ENCODE assay signal across 8 cellular contexts in genomic region chr5:75681125-75681830, GRCh38. TPM values are rescaled to one million over a fixed set of nuclear protein-coding genes. Genes with fewer than 3 reads are reported as not detected.
DNase-seq lines count a peak whose midpoint lies in the region; ATAC-seq and TF ChIP-seq lines count a peak whose summit lies in the region.

No MANE protein-coding gene starts in this region.

- 7 to 32% methylated on average over 2 of the region's 2 CpGs for WGBS in gastroesophageal sphincter (ENCODE audit: low coverage in 1 of 2), 2 donors
- WGBS in spleen, 5 donors, result 39 to 52% (median 48%) methylated on average over 2 of the region's 2 CpGs

- H3K36me3 Mint-ChIP-seq in T-helper 17 cell (ENCODE audit: low read depth), result no peaks in the 10 kb centered on the region

- peak; percentile 67 for DNase-seq in EH (ENCODE audit: low read depth)
- DNase-seq in LHCN-M2 (ENCODE audit: low read depth), result peak; percentile 51
- DNase-seq in T-helper 17 cell, result no peak
- DNase-seq in spleen, result no peak
- DNase-seq in NCI-H187 treated with DMSO at 0.1 percent for 48 hours (lab: John Stamatoyannopoulos, UW), result no peak
- no peak for DNase-seq in activated CD8-positive, alpha-beta memory T cell treated with anti-CD3 and anti-CD28 coated beads, Interleukin-2, amount 50 U/mL, for 4 hours

- H3K4me1 ChIP-seq in gastroesophageal sphincter (peaks cover 0 to 11% (median 2%) of the 10 kb centered on the region in 3 donors), spleen (peaks cover 0 to 33% (median 13%) of the 10 kb centered on the region in 6 donors)

- H3K4me3 Mint-ChIP-seq in T-helper 17 cell, result no peak overlapping the region

- H3K4me3 ChIP-seq in gastroesophageal sphincter, result no peak overlapping the region
- H3K4me3 ChIP-seq in spleen, result no peak overlapping the region

- peaks cover 8% of the 10 kb centered on the region for H3K4me1 Mint-ChIP-seq in T-helper 17 cell

- no peaks in the 10 kb centered on the region for H3K27me3 ChIP-seq in gastroesophageal sphincter
- H3K27me3 ChIP-seq in spleen (replicated peaks in 1 of 7), result no peaks in the 10 kb centered on the region

- H3K27ac Mint-ChIP-seq in T-helper 17 cell, result no peak overlapping the region

- no peaks in the 10 kb centered on the region for H3K27me3 Mint-ChIP-seq in T-helper 17 cell

- ATAC-seq in T-helper 17 cell (peak; percentile 42), gastroesophageal sphincter (peak; percentile 65), GM21737 (IDR thresholded peaks at IDR 0.05; ENCODE audit: unreplicated experiment) (no peak)

- H3K27ac ChIP-seq in gastroesophageal sphincter (peak overlapping the region in 2 of 4 donors; percentile 29 to 31), spleen (peak overlapping the region in 4 of 8 donors; percentile 29 to 41 (median 32))

- H3K9me3 ChIP-seq in T-helper 17 cell (ENCODE audit: control insufficient read depth, low read length, poor library complexity, severe bottlenecking) (no peaks in the 10 kb centered on the region), gastroesophageal sphincter (no peaks in the 10 kb centered on the region), spleen (no peaks in the 10 kb centered on the region)

- intact Hi-C loops in spleen (cut with DNase I; ENCODE audit: low total_unique reads), result loop anchor here (10.0 kb wide), 1 partner anchor 166 kb away; the partner anchor contains the start of genes CERT1 and POLK

- no peak for TF ChIP-seq EP300 in gastroesophageal sphincter (IDR thresholded peaks at IDR 0.05)

- peaks cover 0 to 32% of the 10 kb centered on the region in 2 donors for H3K36me3 ChIP-seq in gastroesophageal sphincter
- peaks cover 0 to 51% (median 24%) of the 10 kb centered on the region in 6 donors for H3K36me3 ChIP-seq in spleen

- no peak for TF ChIP-seq POLR2A in gastroesophageal sphincter (IDR thresholded peaks at IDR 0.05)
- TF ChIP-seq POLR2A in spleen (IDR thresholded peaks at IDR 0.05), result no peak

- TF ChIP-seq CTCF in gastroesophageal sphincter (IDR thresholded peaks at IDR 0.05), result peak; percentile 55 to 80 (median 74)
- peak; percentile 53 to 89 (median 78) for TF ChIP-seq CTCF in spleen (IDR thresholded peaks at IDR 0.05 in 8 of 11, conservative IDR thresholded peaks at IDR 0.05 in 3 of 11)

RNA-seq across cellular contexts. Expression of gene POC5, which starts 36.0 kb away (rescaled TPM):
- total RNA-seq in LHCN-M2 (2014; rRNA removed) (19.7 and 22.4 TPM in 2 replicates), T-helper 17 cell (10 to 100 TPM in 1 of 2 donors, 1 to 10 TPM in 1; 9.9 to 11.1 TPM), gastroesophageal sphincter (10 to 100 TPM in 3 of 4 donors, 1 to 10 TPM in 1; 6.1 to 41.6 (median 11.3) TPM), spleen (10 to 100 TPM; 11.8 to 36.0 (median 17.4) TPM)
- 3.6 TPM for polyA plus RNA-seq in LHCN-M2 (2012)
- 10 to 100 TPM; 11.2 to 15.4 (median 13.8) TPM for polyA plus RNA-seq in spleen

Comparison
In these comparisons a context has a peak if more than half of its experiments do, and no peak if none do; other contexts are left out.
1. DNase-seq: peak in EH (single experiment) and LHCN-M2 (single experiment); none in T-helper 17 cell (0 of 3), spleen (single experiment), NCI-H187 treated with DMSO at 0.1 percent for 48 hours (single experiment) and activated CD8-positive, alpha-beta memory T cell treated with anti-CD3 and anti-CD28 coated beads, Interleukin-2, amount 50 U/mL, for 4 hours (single experiment).